Comparison of ENCODE assay signal across 19 cellular contexts in genomic region chr13:58343081-58343480, GRCh38.
DNase-seq lines count a peak whose midpoint lies in the region; ATAC-seq and TF ChIP-seq lines count a peak whose summit lies in the region.
"Had no signal": no experiment of that assay in that cellular context is flagged by ENCODE, and none has a peak within 500 bp of the region (broad histone marks: within the 10 kb centered on the region; RNA-seq: fewer than 3 reads in every experiment).

No MANE protein-coding gene starts in this region.

- TF ChIP-seq CTCF in fibroblast of pulmonary artery (IDR thresholded peaks at IDR 0.05; ENCODE audit: low read length, missing control alignments): no peak

- no peak overlapping the region for H2AK5ac ChIP-seq in neuronal stem cell (ENCODE audit: low read depth, low read length)

- H3K23ac ChIP-seq in neuronal stem cell (ENCODE audit: low read depth, low read length, poor library complexity): no peak overlapping the region

- no CpG with 5 or more reads among the region's 2 CpGs for WGBS in neuronal stem cell (ENCODE audit: extremely low coverage in 2 of 2, insufficient read length in 2 of 2, insufficient replicate concordance in 1 of 2), 2 donors

- peaks cover 0 to 10% of the 10 kb centered on the region in 2 donors for H3K9me3 ChIP-seq in neuronal stem cell (replicated peaks in 1 of 2; ENCODE audit: control insufficient read depth in 2 of 2, insufficient read depth in 1 of 2, low read depth in 1 of 2, low read length in 2 of 2)
- H3K9me3 ChIP-seq: SJCRH30 had no signal

- H3K9me3 Mint-ChIP-seq in natural killer cell treated with Interleukin-12 subunit alpha and Interleukin-12 subunit beta and Interleukin-15 and Interleukin-18, amount 100 ng/mL, for 72 hours: peaks cover 26% of the 10 kb centered on the region

- no peak overlapping the region for H3K27ac ChIP-seq in neuronal stem cell (replicated peaks; ENCODE audit: low read length)
- H3K27ac ChIP-seq: RWPE1, SJCRH30 had no signal

- H3K27me3 Mint-ChIP-seq in natural killer cell treated with Interleukin-12 subunit alpha and Interleukin-12 subunit beta and Interleukin-15 and Interleukin-18, amount 100 ng/mL, for 72 hours: no peaks in the 10 kb centered on the region
- H3K27me3 Mint-ChIP-seq: CD4-positive, CD25-positive, alpha-beta regulatory T cell had no signal

- H3K4me2 ChIP-seq in neuronal stem cell (ENCODE audit: insufficient read depth, low read length, poor library complexity, severe bottlenecking): no peak overlapping the region

- H3K14ac ChIP-seq in neuronal stem cell (ENCODE audit: low read length): no peak overlapping the region

- H2BK5ac ChIP-seq in neuronal stem cell (ENCODE audit: low read length): no peak overlapping the region

- H2AFZ ChIP-seq in neuronal stem cell (ENCODE audit: low read length): peak overlapping the region; percentile 71

- H2BK120ac ChIP-seq in neuronal stem cell (ENCODE audit: low read depth, low read length): no peak overlapping the region

- H3K79me1 ChIP-seq in neuronal stem cell (ENCODE audit: low read depth, low read length): no peaks in the 10 kb centered on the region

- no peak overlapping the region for H4K91ac ChIP-seq in neuronal stem cell (ENCODE audit: low read depth, low read length, poor library complexity)

- no peaks in the 10 kb centered on the region for H3K36me3 ChIP-seq in neuronal stem cell (replicated peaks in 1 of 2; ENCODE audit: control insufficient read depth in 2 of 2, insufficient read depth in 2 of 2, low read length in 2 of 2)
- H3K36me3 ChIP-seq: SJCRH30 had no signal

- no peak overlapping the region for H2BK12ac ChIP-seq in neuronal stem cell (ENCODE audit: low read length)

- no peak overlapping the region for H3K4ac ChIP-seq in neuronal stem cell (ENCODE audit: low read length)

- H3K4me1 ChIP-seq in neuronal stem cell (ENCODE audit: control insufficient read depth in 2 of 2, insufficient read depth in 1 of 2, low read depth in 1 of 2, low read length in 2 of 2): no peaks in the 10 kb centered on the region
- H3K4me1 ChIP-seq: SJCRH30 had no signal

- H3K4me3 ChIP-seq in fibroblast of pulmonary artery (replicated peaks; ENCODE audit: low read depth, low read length) (no peak overlapping the region), neuronal stem cell (ENCODE audit: low read length in 2 of 2) (no peak overlapping the region)
- H3K4me3 ChIP-seq: SJCRH30 had no signal

- no peak overlapping the region for H3K9ac ChIP-seq in neuronal stem cell (ENCODE audit: low read depth, low read length, poor library complexity)

- H3K18ac ChIP-seq in neuronal stem cell (ENCODE audit: low read length): no peak overlapping the region

- H3K4me1 Mint-ChIP-seq in natural killer cell treated with Interleukin-12 subunit alpha and Interleukin-12 subunit beta and Interleukin-15 and Interleukin-18, amount 100 ng/mL, for 72 hours (ENCODE audit: low read depth in 2 of 2): no peaks in the 10 kb centered on the region
- H3K4me1 Mint-ChIP-seq: CD4-positive, CD25-positive, alpha-beta regulatory T cell had no signal

- DNase-seq in HK-2 (ENCODE audit: unreplicated experiment) (peak; percentile 2), astrocyte of the hippocampus (ENCODE audit: low read depth, low spot score) (peak; percentile 8), fibroblast of pulmonary artery (ENCODE audit: low read depth) (peak; percentile 14), neuronal stem cell (ENCODE audit: low spot score) (no peak), NCI-H146 treated with DMSO at 0.1 percent for 48 hours (lab: John Stamatoyannopoulos, UW; ENCODE audit: unreplicated experiment) (no peak)
- no peak for DNase-seq in natural killer cell treated with Interleukin-12 subunit alpha and Interleukin-12 subunit beta and Interleukin-15 and Interleukin-18, amount 100 ng/mL, for 72 hours (ENCODE audit: low spot score)
- DNase-seq in activated CD4-positive, alpha-beta T cell treated with anti-CD3 and anti-CD28 coated beads for 4 hours: no peak
- DNase-seq: AML-193; CD4-positive, CD25-positive, alpha-beta regulatory T cell; GF-D8; GOT3; Karpas-422; NCI-H2029 treated with DMSO at 0.1 percent for 48 hours; NCI-H226; NCI-H526; OCI-M1; SJCRH30 had no signal

- no peak overlapping the region for H3K27ac Mint-ChIP-seq in natural killer cell treated with Interleukin-12 subunit alpha and Interleukin-12 subunit beta and Interleukin-15 and Interleukin-18, amount 100 ng/mL, for 72 hours
- H3K27ac Mint-ChIP-seq: CD4-positive, CD25-positive, alpha-beta regulatory T cell had no signal

- H4K8ac ChIP-seq in neuronal stem cell (ENCODE audit: low read depth, low read length): no peak overlapping the region

- no peak overlapping the region for H2BK15ac ChIP-seq in neuronal stem cell (ENCODE audit: low read length)

- peaks cover 6% of the 10 kb centered on the region for H3K36me3 Mint-ChIP-seq in natural killer cell treated with Interleukin-12 subunit alpha and Interleukin-12 subunit beta and Interleukin-15 and Interleukin-18, amount 100 ng/mL, for 72 hours
- H3K36me3 Mint-ChIP-seq: CD4-positive, CD25-positive, alpha-beta regulatory T cell had no signal

- H3K27me3 ChIP-seq in neuronal stem cell (ENCODE audit: control insufficient read depth in 3 of 3, insufficient read depth in 3 of 3, low read depth in 1 of 3, low read length in 3 of 3): no peaks in the 10 kb centered on the region
- H3K27me3 ChIP-seq: SJCRH30 had no signal

- H3K4me3 Mint-ChIP-seq in natural killer cell treated with Interleukin-12 subunit alpha and Interleukin-12 subunit beta and Interleukin-15 and Interleukin-18, amount 100 ng/mL, for 72 hours: no peak overlapping the region
- H3K4me3 Mint-ChIP-seq: CD4-positive, CD25-positive, alpha-beta regulatory T cell had no signal

- ATAC-seq in GM21717 (IDR thresholded peaks at IDR 0.05; ENCODE audit: unreplicated experiment): no peak
- ATAC-seq in natural killer cell treated with Interleukin-12 subunit alpha and Interleukin-12 subunit beta and Interleukin-15 and Interleukin-18, amount 100 ng/mL, for 72 hours: no peak

Comparison
In these comparisons a context has a peak if more than half of its experiments do, and no peak if none do; other contexts are left out.
1. DNase-seq: peak in HK-2 (single experiment), astrocyte of the hippocampus (single experiment) and fibroblast of pulmonary artery (single experiment); none in neuronal stem cell (single experiment), NCI-H146 treated with DMSO at 0.1 percent for 48 hours (single experiment), natural killer cell treated with Interleukin-12 subunit alpha and Interleukin-12 subunit beta and Interleukin-15 and Interleukin-18, amount 100 ng/mL, for 72 hours (single experiment) and activated CD4-positive, alpha-beta T cell treated with anti-CD3 and anti-CD28 coated beads for 4 hours (0 of 2).